8 cellular contexts compared by ENCODE assay signal in the genomic region with DNA sequence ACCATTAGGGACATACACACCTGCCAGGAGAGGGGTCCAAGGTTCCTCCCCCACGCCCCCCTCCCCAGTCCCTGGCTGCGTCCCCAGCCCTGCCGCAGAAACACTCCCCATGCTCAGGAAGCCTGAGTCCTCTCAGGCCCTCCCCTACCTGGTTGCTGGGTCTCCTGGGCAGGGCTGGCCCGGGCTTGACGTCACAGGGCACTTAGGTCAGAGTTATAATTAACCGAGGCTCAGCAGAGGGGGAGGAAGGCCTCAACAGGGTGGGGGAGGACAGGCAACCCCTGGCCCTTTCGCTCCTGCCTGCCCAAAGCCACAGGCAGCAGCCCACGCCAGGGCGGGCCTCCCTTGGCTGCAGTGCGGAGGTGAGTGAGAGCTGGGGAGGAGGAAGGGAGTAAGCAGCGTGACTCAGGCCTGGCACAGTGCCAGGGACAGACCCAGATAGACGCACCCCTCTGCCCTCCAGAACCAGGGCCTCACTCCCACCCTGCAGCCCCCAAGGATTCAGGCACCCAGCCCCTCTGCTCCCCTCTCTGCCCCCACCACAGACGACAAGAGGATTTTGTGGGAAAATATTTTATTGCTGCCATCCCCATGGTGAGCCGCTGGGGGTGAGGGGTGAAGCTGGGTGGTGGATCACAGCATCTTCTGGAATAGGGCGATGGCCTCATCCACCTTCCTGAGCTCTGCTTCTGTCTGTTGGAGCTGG. TPM values are rescaled to one million over a fixed set of nuclear protein-coding genes. Genes with fewer than 3 reads are reported as not detected.
DNase-seq lines count a peak whose midpoint lies in the region; ATAC-seq lines count a peak whose summit lies in the region.

A gene with protein sequence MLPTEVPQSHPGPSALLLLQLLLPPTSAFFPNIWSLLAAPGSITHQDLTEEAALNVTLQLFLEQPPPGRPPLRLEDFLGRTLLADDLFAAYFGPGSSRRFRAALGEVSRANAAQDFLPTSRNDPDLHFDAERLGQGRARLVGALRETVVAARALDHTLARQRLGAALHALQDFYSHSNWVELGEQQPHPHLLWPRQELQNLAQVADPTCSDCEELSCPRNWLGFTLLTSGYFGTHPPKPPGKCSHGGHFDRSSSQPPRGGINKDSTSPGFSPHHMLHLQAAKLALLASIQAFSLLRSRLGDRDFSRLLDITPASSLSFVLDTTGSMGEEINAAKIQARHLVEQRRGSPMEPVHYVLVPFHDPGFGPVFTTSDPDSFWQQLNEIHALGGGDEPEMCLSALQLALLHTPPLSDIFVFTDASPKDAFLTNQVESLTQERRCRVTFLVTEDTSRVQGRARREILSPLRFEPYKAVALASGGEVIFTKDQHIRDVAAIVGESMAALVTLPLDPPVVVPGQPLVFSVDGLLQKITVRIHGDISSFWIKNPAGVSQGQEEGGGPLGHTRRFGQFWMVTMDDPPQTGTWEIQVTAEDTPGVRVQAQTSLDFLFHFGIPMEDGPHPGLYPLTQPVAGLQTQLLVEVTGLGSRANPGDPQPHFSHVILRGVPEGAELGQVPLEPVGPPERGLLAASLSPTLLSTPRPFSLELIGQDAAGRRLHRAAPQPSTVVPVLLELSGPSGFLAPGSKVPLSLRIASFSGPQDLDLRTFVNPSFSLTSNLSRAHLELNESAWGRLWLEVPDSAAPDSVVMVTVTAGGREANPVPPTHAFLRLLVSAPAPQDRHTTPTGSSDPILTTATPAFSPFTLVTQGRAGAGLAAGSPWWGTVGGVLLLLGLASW (minus strand): TSS at position 368 of the 706 bp plus-strand sequence. CDS start 549 bp downstream, outside the sequence.

- no peaks in the 10 kb centered on the region for H3K9me3 Mint-ChIP-seq in activated CD4-positive, alpha-beta memory T cell treated with anti-CD3 and anti-CD28 coated beads, Interleukin-2, amount 10 ng/mL, durations not matched to agents 7 days and 5 days

- ATAC-seq in GM18502 (IDR thresholded peaks at IDR 0.05; ENCODE audit: poor library complexity, unreplicated experiment) (peak; percentile 77), HG03135 (IDR thresholded peaks at IDR 0.05; ENCODE audit: unreplicated experiment) (peak; percentile 60)

- peak; percentile 46 for DNase-seq in NCI-H748 treated with DMSO at 0.1 percent for 48 hours (lab: John Stamatoyannopoulos, UW)
- peak; percentile 83 for DNase-seq in activated CD4-positive, alpha-beta memory T cell treated with anti-CD3 and anti-CD28 coated beads, Interleukin-2, amount 10 ng/mL, durations not matched to agents 7 days and 5 days
- peak; percentile 46 for DNase-seq in effector CD4-positive, alpha-beta T cell
- DNase-seq in mucosa of gallbladder (ENCODE audit: low spot score): peak; percentile 84
- DNase-seq in stimulated activated CD8-positive, alpha-beta memory T cell treated with anti-CD3 and anti-CD28 coated beads, Interleukin-7, amount 100 ng/mL, for 4 hours (ENCODE audit: low read depth in 2 of 2): peak; percentile 67 to 81
- no peak for DNase-seq in hippocampal formation (lab: John Stamatoyannopoulos, UW)

- H3K36me3 Mint-ChIP-seq in activated CD4-positive, alpha-beta memory T cell treated with anti-CD3 and anti-CD28 coated beads, Interleukin-2, amount 10 ng/mL, durations not matched to agents 7 days and 5 days (ENCODE audit: low read depth): peaks cover 22% of the 10 kb centered on the region

- CTCF ChIA-PET in activated CD4-positive, alpha-beta memory T cell treated with anti-CD3 and anti-CD28 coated beads, Interleukin-2, amount 10 ng/mL, durations not matched to agents 7 days and 5 days (lab: Charles Lee): interaction anchor here (0.8 to 1.4 kb wide), 3 partner anchors 8 to 92 kb away, joined by 3 to 9 read pairs (median 5); no protein-coding TSS in a partner anchor

- peak within 1 kb of the TSS; percentile 84 for H3K27ac Mint-ChIP-seq in activated CD4-positive, alpha-beta memory T cell treated with anti-CD3 and anti-CD28 coated beads, Interleukin-2, amount 10 ng/mL, durations not matched to agents 7 days and 5 days

- POLR2A ChIA-PET in activated CD4-positive, alpha-beta memory T cell treated with anti-CD3 and anti-CD28 coated beads, Interleukin-2, amount 10 ng/mL, durations not matched to agents 7 days and 5 days (lab: Charles Lee): interaction anchor here (0.6 to 3.2 kb wide), 13 partner anchors 9 to 282 kb away, joined by 3 to 14 read pairs (median 5); partner anchors contain the start of genes BAG6, DDAH2, GPANK1 and HSPA1B

- peak within 1 kb of the TSS; percentile 63 for H3K4me3 Mint-ChIP-seq in activated CD4-positive, alpha-beta memory T cell treated with anti-CD3 and anti-CD28 coated beads, Interleukin-2, amount 10 ng/mL, durations not matched to agents 7 days and 5 days

- H3K27me3 Mint-ChIP-seq in activated CD4-positive, alpha-beta memory T cell treated with anti-CD3 and anti-CD28 coated beads, Interleukin-2, amount 10 ng/mL, durations not matched to agents 7 days and 5 days: no peaks in the 10 kb centered on the region

- H3K4me1 Mint-ChIP-seq in activated CD4-positive, alpha-beta memory T cell treated with anti-CD3 and anti-CD28 coated beads, Interleukin-2, amount 10 ng/mL, durations not matched to agents 7 days and 5 days: peaks cover 44% of the 10 kb centered on the region

RNA-seq across cellular contexts. Expression of the gene that starts here (rescaled TPM):
- total RNA-seq in activated CD4-positive, alpha-beta memory T cell treated with anti-CD3 and anti-CD28 coated beads, Interleukin-2, amount 10 ng/mL, durations not matched to agents 7 days and 5 days: 10 to 100 TPM; 11.0 to 12.2 TPM
- total RNA-seq in mucosa of gallbladder: 18.5 TPM

Comparison
In these comparisons a context has a peak if more than half of its experiments do, and no peak if none do; other contexts are left out.
1. DNase-seq: peak in NCI-H748 treated with DMSO at 0.1 percent for 48 hours (single experiment), activated CD4-positive, alpha-beta memory T cell treated with anti-CD3 and anti-CD28 coated beads, Interleukin-2, amount 10 ng/mL, durations not matched to agents 7 days and 5 days (single experiment), effector CD4-positive, alpha-beta T cell (single experiment), mucosa of gallbladder (single experiment) and stimulated activated CD8-positive, alpha-beta memory T cell treated with anti-CD3 and anti-CD28 coated beads, Interleukin-7, amount 100 ng/mL, for 4 hours (2 of 2); none in hippocampal formation (0 of 2).